In genomic region chr7:101553018-101553770, GRCh38 we compare ENCODE assay signal across 1 cellular context.
TF ChIP-seq lines count a peak whose summit lies in the region.

No MANE protein-coding gene starts in this region.

TF ChIP-seq in GM23338, 12 proteins besides CTCF, POLR2A, EP300 and RAD21 (continued from another document):
- TF ChIP-seq ZNF462 (CRISPR knock-in tag; IDR thresholded peaks at IDR 0.05) = no peak
- no peak for TF ChIP-seq NANOG (IDR thresholded peaks at IDR 0.05; ENCODE audit: borderline replicate concordance)
- no peak for TF ChIP-seq CREB1 (CRISPR knock-in tag; IDR thresholded peaks at IDR 0.05; ENCODE audit: low read depth)
- no peak for TF ChIP-seq ZNF331 (CRISPR knock-in tag; IDR thresholded peaks at IDR 0.05; ENCODE audit: low read depth)
